In the genomic region with DNA sequence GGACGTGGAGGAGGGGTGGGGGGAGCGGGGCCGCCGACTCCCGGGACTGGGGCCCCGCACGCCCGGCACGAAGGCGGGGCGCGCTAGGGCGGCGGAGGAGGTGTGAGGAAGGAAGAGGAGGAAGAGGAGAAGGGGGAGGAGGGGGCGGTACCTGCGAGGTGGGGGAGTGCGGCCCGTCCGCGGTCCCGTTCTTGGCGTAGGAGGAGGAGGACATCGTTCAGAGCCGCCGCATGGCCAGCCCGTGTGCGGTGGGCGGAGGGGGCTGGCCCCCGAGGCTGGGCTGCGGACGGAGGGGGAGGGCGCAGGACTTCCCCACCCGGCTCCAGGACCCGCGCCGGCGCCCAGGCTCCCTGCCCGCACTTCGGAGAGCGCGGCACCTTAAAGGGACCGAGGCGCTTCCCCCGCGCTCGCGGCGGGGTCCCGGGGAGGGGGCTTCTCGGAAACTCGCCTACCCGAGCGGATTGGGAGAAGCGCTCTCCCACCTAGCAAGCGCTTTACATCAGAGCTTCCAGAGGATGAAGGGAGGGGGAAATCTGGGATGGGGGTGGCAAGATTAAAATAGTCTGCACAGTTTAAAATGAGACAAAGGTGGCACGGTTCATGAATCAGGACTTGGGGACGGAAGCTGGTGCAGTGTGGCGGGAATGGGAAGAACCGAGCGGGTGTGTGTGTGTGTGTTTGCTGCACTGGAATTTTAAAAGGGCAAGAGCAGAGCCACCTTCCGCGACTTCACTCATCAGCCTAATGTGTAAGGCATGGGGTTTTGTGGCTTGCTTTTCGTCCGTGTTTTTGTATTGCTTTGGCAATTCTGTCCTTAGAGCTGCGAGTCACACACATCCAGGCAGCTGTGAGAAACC, we compare ENCODE assay signal across 8 cellular contexts. TPM values are rescaled to one million over a fixed set of nuclear protein-coding genes. Genes with fewer than 3 reads are reported as not detected.
A peak's percentile ranks its signal among the peaks of the same experiment; 100 is the strongest.
DNase-seq lines count a peak whose midpoint lies in the region; ATAC-seq and TF ChIP-seq lines count a peak whose summit lies in the region.

A gene (minus strand): TSS at position 247 of the 857 bp plus-strand sequence.

- H3K27ac Mint-ChIP-seq in activated B cell treated with CpG ODN at 0.5 μM for 24 hours, result no peak within 1 kb of the TSS

- H3K36me3 ChIP-seq in neutrophil, result no peaks in the 10 kb centered on the region

- H3K27me3 ChIP-seq in neutrophil, result peaks cover 51% of the 10 kb centered on the region

- POLR2A ChIA-PET in activated B cell treated with CpG ODN at 0.5 μM for 24 hours (lab: Charles Lee), result interaction anchor here (0.7 kb wide), 1 partner anchor 8 kb away, joined by 3 read pairs; no protein-coding TSS in a partner anchor

- peaks cover 18% of the 10 kb centered on the region for H3K4me1 Mint-ChIP-seq in activated B cell treated with CpG ODN at 0.5 μM for 24 hours

- H3K36me3 Mint-ChIP-seq in activated B cell treated with CpG ODN at 0.5 μM for 24 hours (ENCODE audit: low read depth), result no peaks in the 10 kb centered on the region

- H3K27me3 Mint-ChIP-seq in activated B cell treated with CpG ODN at 0.5 μM for 24 hours, result peaks cover 37% of the 10 kb centered on the region

- peak within 1 kb of the TSS; percentile 64 for H3K4me3 ChIP-seq in fibroblast of the aortic adventitia (ENCODE audit: low read depth, low read length)
- H3K4me3 ChIP-seq in neutrophil (ENCODE audit: low read depth in 1 of 2, low read length in 1 of 2), result peak within 1 kb of the TSS; percentile 65 to 85

- H3K27ac ChIP-seq in neutrophil, result no peak within 1 kb of the TSS

- peaks cover 11 to 21% of the 10 kb centered on the region in 2 experiments for H3K4me1 ChIP-seq in neutrophil (ENCODE audit: control insufficient read depth in 1 of 2, insufficient read depth in 1 of 2, low read depth in 1 of 2, low read length in 1 of 2)

- no peaks in the 10 kb centered on the region for H3K9me3 Mint-ChIP-seq in activated B cell treated with CpG ODN at 0.5 μM for 24 hours

- no peaks in the 10 kb centered on the region for H3K9me3 ChIP-seq in neutrophil

- DNase-seq in activated gamma-delta T cell (lab: John Stamatoyannopoulos, UW) (peak; percentile 8), activated gamma-delta T cell treated with Interleukin-2 at 50 U/mL for 16 hours (no peak), HK-2 (ENCODE audit: unreplicated experiment) (peak; percentile 46), activated B cell treated with CpG ODN at 0.5 μM for 24 hours (peak; percentile 16), fibroblast of the aortic adventitia (ENCODE audit: low read depth) (peak; percentile 23), hippocampal formation (lab: John Stamatoyannopoulos, UW) (no peak)

- peak within 1 kb of the TSS; percentile 82 for H3K4me3 Mint-ChIP-seq in activated B cell treated with CpG ODN at 0.5 μM for 24 hours

- TF ChIP-seq CTCF in activated B cell treated with CpG ODN at 0.5 μM for 24 hours (IDR thresholded peaks at IDR 0.05) (no peak), fibroblast of the aortic adventitia (IDR thresholded peaks at IDR 0.05; ENCODE audit: insufficient read depth, low read length) (no peak), neutrophil (IDR thresholded peaks at IDR 0.05) (no peak)

- peak; percentile 56 for ATAC-seq in activated B cell treated with CpG ODN at 0.5 μM for 24 hours (ENCODE audit: low read depth)
- no peak for ATAC-seq in GM18858 (IDR thresholded peaks at IDR 0.05; ENCODE audit: unreplicated experiment)

- intact Hi-C loops in activated B cell treated with CpG ODN at 0.5 μM for 24 hours (cut with micrococcal nuclease), result loop anchor here (2.0 kb wide), 1 partner anchor 76 kb away; a partner anchor contains a TSS

- CTCF ChIA-PET in activated B cell treated with CpG ODN at 0.5 μM for 24 hours (lab: Charles Lee), result no interaction called here

RNA-seq across cellular contexts. Expression of the gene that starts here (rescaled TPM):
- total RNA-seq in activated B cell treated with CpG ODN at 0.5 μM for 24 hours, result 0.73 and 0.86 TPM in 2 replicates
- 4.8 and 7.5 TPM in 2 replicates for total RNA-seq in fibroblast of the aortic adventitia (ENCODE audit: low replicate concordance)

Comparison
In these comparisons a context has a peak if more than half of its experiments do, and no peak if none do; other contexts are left out.
1. DNase-seq: peak in activated gamma-delta T cell (single experiment), HK-2 (single experiment) and fibroblast of the aortic adventitia (single experiment); none in activated gamma-delta T cell treated with Interleukin-2 at 50 U/mL for 16 hours (single experiment) and hippocampal formation (0 of 2).
2. Peak in DNase-seq and ATAC-seq in activated B cell treated with CpG ODN at 0.5 μM for 24 hours; RNA of the gene not detected or under 1 TPM.